9 cellular contexts compared by ENCODE assay signal in the genomic region with DNA sequence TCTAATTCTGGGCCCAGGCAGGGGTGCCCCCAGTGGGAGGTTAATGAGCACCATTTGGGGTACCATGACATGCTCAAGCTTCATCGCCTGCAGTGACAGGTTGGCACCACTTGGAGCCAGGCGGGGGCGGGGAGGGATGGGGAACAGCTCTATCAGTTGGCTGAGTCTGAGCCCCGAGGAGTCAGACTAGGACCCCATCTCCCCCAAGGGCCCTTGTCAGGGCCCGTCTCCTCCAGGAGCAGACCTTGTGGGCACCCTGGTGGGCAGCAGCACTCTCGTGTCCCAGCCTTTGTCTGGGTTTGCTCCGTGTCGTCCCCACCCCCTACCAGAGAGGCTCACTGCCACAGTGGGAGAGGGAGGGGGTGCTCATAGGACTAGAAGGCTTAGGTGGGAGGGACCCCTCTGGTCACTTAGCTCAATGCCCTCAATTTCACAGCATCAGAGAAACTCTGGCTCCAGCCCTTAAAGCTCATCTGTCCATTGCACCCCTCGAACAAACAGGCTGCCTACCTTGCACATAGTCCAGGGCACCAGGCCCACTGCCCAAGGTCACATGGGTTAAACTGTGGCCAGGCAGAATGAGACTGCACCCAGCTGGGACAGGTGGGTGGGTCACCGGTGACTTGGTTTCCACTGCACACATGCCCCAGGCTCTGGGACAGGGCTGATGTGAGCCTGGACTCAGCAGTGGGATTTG. TPM values are rescaled to one million over a fixed set of nuclear protein-coding genes. Genes with fewer than 3 reads are reported as not detected.
DNase-seq lines count a peak whose midpoint lies in the region; ATAC-seq and TF ChIP-seq lines count a peak whose summit lies in the region.
"Had no signal": no experiment of that assay in that cellular context is flagged by ENCODE, and none has a peak within 500 bp of the region (broad histone marks: within the 10 kb centered on the region; RNA-seq: fewer than 3 reads in every experiment).

No MANE protein-coding gene starts in this region.

- H3K27ac Mint-ChIP-seq in CD4-positive, CD25-positive, alpha-beta regulatory T cell = peak overlapping the region; percentile 82 to 95 (median 92)
- peak overlapping the region; percentile 42 for H3K27ac Mint-ChIP-seq in neural progenitor cell

- H4K20me1 ChIP-seq in PC-3 (ENCODE audit: low read length) = peaks cover 38% of the 10 kb centered on the region
- H4K20me1 ChIP-seq in neural progenitor cell (ENCODE audit: low read depth) = peaks cover 55% of the 10 kb centered on the region

- peaks cover 33% of the 10 kb centered on the region for H3K36me3 ChIP-seq in CD4-positive, CD25-positive, alpha-beta regulatory T cell (ENCODE audit: control insufficient read depth, insufficient read depth, low read length)
- peaks cover 31% of the 10 kb centered on the region; the same call in 1 of the 2 replicates for H3K36me3 ChIP-seq in PC-3 (ENCODE audit: low read depth, low read length)
- H3K36me3 ChIP-seq in effector memory CD4-positive, alpha-beta T cell (ENCODE audit: control insufficient read depth, insufficient read depth, low read length) = peaks cover 26% of the 10 kb centered on the region
- no peaks in the 10 kb centered on the region for H3K36me3 ChIP-seq in neural progenitor cell

- no peaks in the 10 kb centered on the region for H3K27me3 Mint-ChIP-seq in CD4-positive, CD25-positive, alpha-beta regulatory T cell
- peaks cover 11% of the 10 kb centered on the region for H3K27me3 Mint-ChIP-seq in neural progenitor cell (ENCODE audit: insufficient read depth, low read depth)

- H3K4me1 ChIP-seq in CD4-positive, CD25-positive, alpha-beta regulatory T cell (ENCODE audit: control insufficient read depth, insufficient read depth, low read length, poor library complexity, severe bottlenecking) = peaks cover 71% of the 10 kb centered on the region
- H3K4me1 ChIP-seq in PC-3 (ENCODE audit: insufficient read depth, low read length) (peaks cover 26% of the 10 kb centered on the region), neural progenitor cell (peaks cover 29% of the 10 kb centered on the region)
- peaks cover 74% of the 10 kb centered on the region for H3K4me1 ChIP-seq in effector memory CD4-positive, alpha-beta T cell (ENCODE audit: control insufficient read depth, insufficient read depth, low read length, poor library complexity, severe bottlenecking)

- H3K4me2 ChIP-seq in PC-3 (ENCODE audit: low read length) (peak overlapping the region; percentile 99), neural progenitor cell (peak overlapping the region; percentile 96)

- H3K36me3 Mint-ChIP-seq in CD4-positive, CD25-positive, alpha-beta regulatory T cell = peaks cover 27% of the 10 kb centered on the region
- H3K36me3 Mint-ChIP-seq in neural progenitor cell = peaks cover 25% of the 10 kb centered on the region

- H3K9ac ChIP-seq in PC-3 (ENCODE audit: low read length) = no peak overlapping the region
- H3K9ac ChIP-seq in neural progenitor cell = no peak overlapping the region

- POLR2A ChIA-PET in PC-3 (lab: Charles Lee; ENCODE audit: unreplicated experiment) = no interaction called here

- no peak for ATAC-seq in CD4-positive, CD25-positive, alpha-beta regulatory T cell (ENCODE audit: low read depth in 2 of 2)
- no peak for ATAC-seq in PC-3
- ATAC-seq: left colon had no signal

- no peaks in the 10 kb centered on the region for H3K9me3 ChIP-seq in CD4-positive, CD25-positive, alpha-beta regulatory T cell (ENCODE audit: control insufficient read depth in 2 of 2, low read length in 2 of 2)
- H3K9me3 ChIP-seq in PC-3 (ENCODE audit: low read length) (no peaks in the 10 kb centered on the region), neural progenitor cell (ENCODE audit: low read depth) (no peaks in the 10 kb centered on the region)
- no peaks in the 10 kb centered on the region for H3K9me3 ChIP-seq in effector memory CD4-positive, alpha-beta T cell (ENCODE audit: control insufficient read depth, low read length)

- peak in 1 of 3 donors; percentile 21 for DNase-seq in CD4-positive, CD25-positive, alpha-beta regulatory T cell
- DNase-seq in PC-3 = no peak
- no peak for DNase-seq in effector memory CD4-positive, alpha-beta T cell
- DNase-seq in neural progenitor cell (ENCODE audit: low spot score) = no peak
- no peak for DNase-seq in superior temporal gyrus (ENCODE audit: extremely low spot score)
- no peak for DNase-seq in kidney tubule cell (ENCODE audit: low spot score)
- no peak for DNase-seq in HT-29 (ENCODE audit: low spot score)
- DNase-seq in NCI-H187 treated with DMSO at 0.1 percent for 48 hours (lab: John Stamatoyannopoulos, UW) = no peak

- peak overlapping the region; percentile 57 for H3K4me3 ChIP-seq in CD4-positive, CD25-positive, alpha-beta regulatory T cell (ENCODE audit: low read depth, low read length)
- H3K4me3 ChIP-seq in PC-3 (ENCODE audit: low read length) (peak overlapping the region; percentile 90; the same call in 1 of the 2 replicates), neural progenitor cell (no peak overlapping the region)
- H3K4me3 ChIP-seq in effector memory CD4-positive, alpha-beta T cell (ENCODE audit: insufficient read depth, low read depth, low read length, poor library complexity, severe bottlenecking) = peak overlapping the region; percentile 86

- no peaks in the 10 kb centered on the region for H3K27me3 ChIP-seq in CD4-positive, CD25-positive, alpha-beta regulatory T cell (ENCODE audit: control insufficient read depth, insufficient read depth, low read length)
- H3K27me3 ChIP-seq in PC-3 (ENCODE audit: low read length) (no peaks in the 10 kb centered on the region), neural progenitor cell (peaks cover 13% of the 10 kb centered on the region)
- no peaks in the 10 kb centered on the region for H3K27me3 ChIP-seq in effector memory CD4-positive, alpha-beta T cell (replicated peaks; ENCODE audit: control insufficient read depth, insufficient read depth, low read length, poor library complexity, severe bottlenecking)

- H3K4me1 Mint-ChIP-seq in CD4-positive, CD25-positive, alpha-beta regulatory T cell = peaks cover 0 to 77% (median 35%) of the 10 kb centered on the region in 4 donors
- H3K4me1 Mint-ChIP-seq in neural progenitor cell = peaks cover 31% of the 10 kb centered on the region

- H3K9me3 Mint-ChIP-seq in CD4-positive, CD25-positive, alpha-beta regulatory T cell = peaks cover 0 to 2% (median 0%) of the 10 kb centered on the region in 7 donors
- no peaks in the 10 kb centered on the region for H3K9me3 Mint-ChIP-seq in neural progenitor cell

- H2AFZ ChIP-seq in PC-3 (ENCODE audit: low read length) (no peak overlapping the region), neural progenitor cell (replicated peaks) (no peak overlapping the region)

- TF ChIP-seq CTCF in PC-3 (conservative IDR thresholded peaks at IDR 0.05; ENCODE audit: low read depth, low read length) = peak; percentile 14; the same call in 1 of the 2 replicates
- TF ChIP-seq CTCF in neural progenitor cell (IDR thresholded peaks at IDR 0.05) = peak; percentile 4

- peak overlapping the region; percentile 71 for H3K27ac ChIP-seq in CD4-positive, CD25-positive, alpha-beta regulatory T cell (ENCODE audit: insufficient read depth, low read length, poor library complexity, severe bottlenecking)
- no peak overlapping the region for H3K27ac ChIP-seq in PC-3 (ENCODE audit: low read length)
- H3K27ac ChIP-seq in effector memory CD4-positive, alpha-beta T cell (ENCODE audit: insufficient read depth, low read length, poor library complexity, severe bottlenecking) = peak overlapping the region; percentile 86
- no peak overlapping the region for H3K27ac ChIP-seq in neural progenitor cell

- intact Hi-C loops in PC-3 (cut with micrococcal nuclease) = no loop called here

- CTCF ChIA-PET in PC-3 (lab: Charles Lee) = no interaction called here

- peak overlapping the region; percentile 91 to 94 (median 93) for H3K4me3 Mint-ChIP-seq in CD4-positive, CD25-positive, alpha-beta regulatory T cell
- peak overlapping the region; percentile 30 for H3K4me3 Mint-ChIP-seq in neural progenitor cell

- H3F3A ChIP-seq in PC-3 (ENCODE audit: low read length, unreplicated experiment) (no peaks in the 10 kb centered on the region), neural progenitor cell (ENCODE audit: low read depth) (peaks cover 17% of the 10 kb centered on the region)

- no TSS peak for BruUV-seq in PC-3 (replicated peaks; lab: Mats Ljungman, UMichigan)

- H3K79me2 ChIP-seq in PC-3 (ENCODE audit: low read length) (peaks cover 59% of the 10 kb centered on the region), neural progenitor cell (ENCODE audit: low read depth) (peaks cover 48% of the 10 kb centered on the region)

- H3K9me2 ChIP-seq in PC-3 (replicated peaks; ENCODE audit: low read length) = no peaks in the 10 kb centered on the region

RNA-seq across cellular contexts. Expression of gene PPP1R9B, which starts 4.1 kb away (rescaled TPM):
- total RNA-seq in CD4-positive, CD25-positive, alpha-beta regulatory T cell = 85.4 TPM
- polyA plus RNA-seq in CD4-positive, CD25-positive, alpha-beta regulatory T cell = under 1 TPM; 0.41 to 0.55 (median 0.44) TPM
- total RNA-seq in PC-3 (2014; rRNA removed) (67.7 and 95.0 TPM in 2 replicates), neural progenitor cell (ENCODE audit: low replicate concordance) (12.0 and 31.4 TPM in 2 replicates)
- total RNA-seq in HT-29 (2014; rRNA removed; shearing (Covaris generic)) = 38.7 and 54.6 TPM in 2 replicates

RNA-seq across cellular contexts. Expression of gene SAMD14, which starts 16.4 kb away (rescaled TPM):
- 0.96 TPM for total RNA-seq in CD4-positive, CD25-positive, alpha-beta regulatory T cell
- polyA plus RNA-seq in CD4-positive, CD25-positive, alpha-beta regulatory T cell = under 1 TPM in 1 of 4 donors, not detected in 3; 0.09 TPM
- total RNA-seq in PC-3 (2014; rRNA removed) (0.11 and 0.17 TPM in 2 replicates), neural progenitor cell (ENCODE audit: low replicate concordance) (8.7 and 27.9 TPM in 2 replicates)
- total RNA-seq in HT-29 (2014; rRNA removed; shearing (Covaris generic)) = 1.9 and 3.4 TPM in 2 replicates

RNA-seq across cellular contexts. Expression of gene SGCA, which starts 19.4 kb away (rescaled TPM):
- total RNA-seq in CD4-positive, CD25-positive, alpha-beta regulatory T cell = not detected
- not detected for polyA plus RNA-seq in CD4-positive, CD25-positive, alpha-beta regulatory T cell
- total RNA-seq in PC-3 (2014; rRNA removed) = not detected in 2 replicates
- 1.5 TPM in 1 of 2 replicates, not detected in the other for total RNA-seq in neural progenitor cell (ENCODE audit: low replicate concordance)
- total RNA-seq in HT-29 (2014; rRNA removed; shearing (Covaris generic)) = not detected in 2 replicates

RNA-seq across cellular contexts. Expression of gene PDK2, which starts 51.2 kb away (rescaled TPM):
- total RNA-seq in CD4-positive, CD25-positive, alpha-beta regulatory T cell = 25.2 TPM
- 10 to 100 TPM; 42.1 to 65.2 (median 54.0) TPM for polyA plus RNA-seq in CD4-positive, CD25-positive, alpha-beta regulatory T cell
- 31.9 and 37.6 TPM in 2 replicates for total RNA-seq in PC-3 (2014; rRNA removed)
- total RNA-seq in neural progenitor cell (ENCODE audit: low replicate concordance) = 12.6 and 17.3 TPM in 2 replicates
- 31.3 and 31.9 TPM in 2 replicates for total RNA-seq in HT-29 (2014; rRNA removed; shearing (Covaris generic))

RNA-seq across cellular contexts. Expression of gene COL1A1, which starts 55.1 kb away (rescaled TPM):
- 26.2 TPM for total RNA-seq in CD4-positive, CD25-positive, alpha-beta regulatory T cell
- polyA plus RNA-seq in CD4-positive, CD25-positive, alpha-beta regulatory T cell = not detected
- total RNA-seq in PC-3 (2014; rRNA removed) (30.6 and 56.2 TPM in 2 replicates), neural progenitor cell (ENCODE audit: low replicate concordance) (1.1 and 4.2 TPM in 2 replicates)
- 0.38 and 0.83 TPM in 2 replicates for total RNA-seq in HT-29 (2014; rRNA removed; shearing (Covaris generic))

Comparison
In these comparisons a context has a peak if more than half of its experiments do, and no peak if none do; other contexts are left out.
1. H3K27ac ChIP-seq: peak in CD4-positive, CD25-positive, alpha-beta regulatory T cell (single experiment) and effector memory CD4-positive, alpha-beta T cell (single experiment); none in PC-3 (single experiment) and neural progenitor cell (single experiment).